Comparison of ENCODE assay signal across 14 cellular contexts in the genomic region with DNA sequence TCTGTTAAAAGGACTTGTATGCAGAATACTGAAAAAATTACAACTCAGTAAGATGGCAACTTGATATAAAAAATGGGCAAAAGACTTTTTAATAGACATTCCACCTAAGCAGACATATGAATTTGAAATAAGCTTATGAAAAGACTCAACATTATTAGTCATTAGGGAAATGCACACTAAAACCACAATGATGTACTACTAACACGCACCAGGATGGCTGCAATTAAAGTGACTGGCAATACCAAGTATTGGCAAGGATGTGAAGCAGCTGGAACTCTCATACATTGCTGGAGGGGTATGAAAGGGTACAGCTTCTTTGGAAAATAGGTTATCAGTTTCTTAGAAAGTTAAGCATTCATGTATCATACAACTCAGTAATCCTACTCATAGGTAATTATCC. TPM values are rescaled to one million over a fixed set of nuclear protein-coding genes. Genes with fewer than 3 reads are reported as not detected.
A peak's percentile ranks its signal among the peaks of the same experiment; 100 is the strongest.
DNase-seq lines count a peak whose midpoint lies in the region; ATAC-seq and TF ChIP-seq lines count a peak whose summit lies in the region.
"Had no signal": no experiment of that assay in that cellular context is flagged by ENCODE, and none has a peak within 500 bp of the region (broad histone marks: within the 10 kb centered on the region; RNA-seq: fewer than 3 reads in every experiment).

No MANE protein-coding gene starts in this region.

- H3K9me3 ChIP-seq in IMR-90 (ENCODE audit: control insufficient read depth, insufficient read depth, low read length) (peaks cover 6% of the 10 kb centered on the region; the same call in 1 of the 2 replicates), skeletal muscle satellite cell (replicated peaks; ENCODE audit: low read length) (no peaks in the 10 kb centered on the region), heart left ventricle (peaks cover 0 to 18% (median 0%) of the 10 kb centered on the region in 12 donors)
- no peaks in the 10 kb centered on the region for H3K9me3 ChIP-seq in CD4-positive, alpha-beta memory T cell (ENCODE audit: control insufficient read depth in 1 of 2, low read length in 2 of 2)
- H3K9me3 ChIP-seq: prostate gland, thoracic aorta had no signal

- H3K4me1 ChIP-seq in IMR-90 (ENCODE audit: control insufficient read depth, insufficient read depth, low read length) (no peaks in the 10 kb centered on the region), skeletal muscle satellite cell (ENCODE audit: control insufficient read depth, insufficient read depth, low read length) (peaks cover 35% of the 10 kb centered on the region), heart left ventricle (peaks cover 0 to 12% (median 7%) of the 10 kb centered on the region in 12 donors)
- peaks cover 9% of the 10 kb centered on the region for H3K4me1 ChIP-seq in CD4-positive, alpha-beta memory T cell (ENCODE audit: insufficient read depth, low read length)

- H3K9me3 Mint-ChIP-seq in CD4-positive, alpha-beta memory T cell, result peaks cover 0 to 7% (median 2%) of the 10 kb centered on the region in 8 donors

- no peak overlapping the region for H4K8ac ChIP-seq in IMR-90 (ENCODE audit: low read depth in 2 of 2, low read length in 2 of 2)

- no peak overlapping the region for H4K91ac ChIP-seq in IMR-90 (ENCODE audit: insufficient read depth, low read depth, low read length)

- H3K27ac ChIP-seq in IMR-90 (ENCODE audit: insufficient read depth, low read length), result no peak overlapping the region
- no peak overlapping the region for H3K27ac ChIP-seq in heart left ventricle
- H3K27ac ChIP-seq in CD4-positive, alpha-beta memory T cell (ENCODE audit: low read depth, low read length), result no peak overlapping the region
- H3K27ac ChIP-seq: prostate gland, thoracic aorta had no signal

- no peak overlapping the region for H3K4me2 ChIP-seq in IMR-90 (ENCODE audit: low read depth, low read length)
- H3K4me2 ChIP-seq in skeletal muscle satellite cell (ENCODE audit: low read length), result peak overlapping the region; percentile 51

- H3K23ac ChIP-seq in IMR-90 (ENCODE audit: low read depth, low read length), result no peak overlapping the region

- in situ Hi-C loops in IMR-90 (cut with MboI; ENCODE audit: low sequenced_read_pairs), result no loop called here

- CTCF ChIA-PET in IMR-90 (lab: Yijun Ruan, JAX), result interaction anchor here (1.2 kb wide), 1 partner anchor 115 kb away, joined by 3 read pairs; no protein-coding TSS in a partner anchor
- CTCF ChIA-PET in CD4-positive, alpha-beta memory T cell (lab: Charles Lee; ENCODE audit: partially characterized antibody), result interaction anchor here (0.8 to 1.2 kb wide), 3 partner anchors 25 to 127 kb away, joined by 3 to 4 read pairs (median 3); no protein-coding TSS in a partner anchor

- H3K4me3 ChIP-seq in IMR-90 (ENCODE audit: insufficient read depth, low read depth, low read length), result no peak overlapping the region
- H3K4me3 ChIP-seq in cardiac fibroblast (replicated peaks in 1 of 2; ENCODE audit: low read depth in 2 of 2, low read length in 2 of 2), result no peak overlapping the region
- no peak overlapping the region for H3K4me3 ChIP-seq in skeletal muscle satellite cell (ENCODE audit: low read length)
- no peak overlapping the region for H3K4me3 ChIP-seq in heart left ventricle
- H3K4me3 ChIP-seq in CD4-positive, alpha-beta memory T cell (ENCODE audit: low read length in 2 of 2), result no peak overlapping the region
- H3K4me3 ChIP-seq: prostate gland, thoracic aorta had no signal

- H2AK9ac ChIP-seq in IMR-90 (replicated peaks; ENCODE audit: low read depth, low read length, poor library complexity), result no peak overlapping the region

- POLR2A ChIA-PET in IMR-90 (lab: Charles Lee; ENCODE audit: unreplicated experiment), result no interaction called here
- POLR2A ChIA-PET in CD4-positive, alpha-beta memory T cell (lab: Charles Lee; ENCODE audit: partially characterized antibody), result no interaction called here

- H2AFZ ChIP-seq in IMR-90 (replicated peaks; ENCODE audit: low read length, poor library complexity), result no peak overlapping the region

- no peaks in the 10 kb centered on the region for H4K20me1 ChIP-seq in IMR-90 (ENCODE audit: insufficient read depth, low read length)

- no peak overlapping the region for H3K14ac ChIP-seq in IMR-90 (replicated peaks; ENCODE audit: low read depth, low read length)

- TF ChIP-seq RAD21 in IMR-90 (IDR thresholded peaks at IDR 0.05; ENCODE audit: low read length), result no peak

- H3K4me1 Mint-ChIP-seq in CD4-positive, alpha-beta memory T cell, result peaks cover 8 to 14% (median 11%) of the 10 kb centered on the region in 4 donors

- ATAC-seq in IMR-90 (ENCODE audit: low read depth) (no peak), heart left ventricle (no peak)

- TF ChIP-seq CTCF in IMR-90 (conservative IDR thresholded peaks at IDR 0.05; ENCODE audit: low read depth, low read length), result no peak
- no peak for TF ChIP-seq CTCF in cardiac fibroblast (IDR thresholded peaks at IDR 0.05; ENCODE audit: low read depth, low read length)
- no peak for TF ChIP-seq CTCF in heart left ventricle (IDR thresholded peaks at IDR 0.05)

- H2AK5ac ChIP-seq in IMR-90 (ENCODE audit: low read depth, low read length), result no peak overlapping the region

- peaks cover 8 to 12% of the 10 kb centered on the region in 2 experiments for H3K79me1 ChIP-seq in IMR-90 (ENCODE audit: low read depth in 1 of 2, low read length in 2 of 2)

- H2BK5ac ChIP-seq in IMR-90 (ENCODE audit: low read depth, low read length, poor library complexity, severe bottlenecking), result no peak overlapping the region

- H2BK120ac ChIP-seq in IMR-90 (ENCODE audit: low read depth, low read length), result no peak overlapping the region

- H3K36me3 ChIP-seq in IMR-90 (ENCODE audit: control insufficient read depth, insufficient read depth, low read length), result 0 out of 2 replicates have a peak, but pooled peaks cover 1% of the 10 kb centered on the region
- H3K36me3 ChIP-seq in skeletal muscle satellite cell (ENCODE audit: insufficient read depth, low read length), result no peaks in the 10 kb centered on the region
- H3K36me3 ChIP-seq in heart left ventricle, result no peaks in the 10 kb centered on the region
- H3K36me3 ChIP-seq in CD4-positive, alpha-beta memory T cell (ENCODE audit: insufficient read depth, low read length), result no peaks in the 10 kb centered on the region
- H3K36me3 ChIP-seq: prostate gland, thoracic aorta had no signal

- WGBS in IMR-90 (ENCODE audit: extremely low coverage in 2 of 2, insufficient read length in 1 of 2), 2 experiments, result no CpG with 5 or more reads among the region's 1 CpG
- 75 to 92% (median 83%) methylated on average over 1 of the region's 1 CpG for WGBS in heart left ventricle, 4 donors

- intact Hi-C loops in IMR-90 (cut with micrococcal nuclease), result no loop called here
- intact Hi-C loops in heart left ventricle (cut with DNase I), result loop anchor here in 1 of 10 donors (10.0 kb wide), 1 partner anchor 91 kb away; no protein-coding TSS in a partner anchor
- intact Hi-C loops in CD4-positive, alpha-beta memory T cell (cut with micrococcal nuclease), result loop anchor here (5.0 to 10.0 kb wide), 2 partner anchors 61 to 448 kb away; partner anchors contain the start of genes THOC1 and TYMS

- H2BK20ac ChIP-seq in IMR-90 (ENCODE audit: low read depth, low read length), result no peak overlapping the region

- peaks cover 0 to 8% of the 10 kb centered on the region in 2 donors for H3K36me3 Mint-ChIP-seq in CD4-positive, alpha-beta memory T cell

- H3K4me3 Mint-ChIP-seq in CD4-positive, alpha-beta memory T cell, result no peak overlapping the region

- no peak overlapping the region for H3K18ac ChIP-seq in IMR-90 (ENCODE audit: low read depth, low read length)

- dilution Hi-C loops in IMR-90 (cut with HindIII; ENCODE audit: low sequenced_read_pairs, unreplicated experiment), result no loop called here

- no TSS peak for BruUV-seq in IMR-90 (replicated peaks; lab: Mats Ljungman, UMichigan)

- H3K4ac ChIP-seq in IMR-90 (ENCODE audit: low read depth, low read length), result no peak overlapping the region

- no peak overlapping the region for H3K56ac ChIP-seq in IMR-90 (ENCODE audit: extremely low read depth, insufficient read depth, low read length)

- H3K9me1 ChIP-seq in IMR-90 (ENCODE audit: insufficient read depth, low read length), result peaks cover 4% of the 10 kb centered on the region

- H3K27ac Mint-ChIP-seq in CD4-positive, alpha-beta memory T cell, result peak overlapping the region in 2 of 7 donors; percentile 2 to 38
- H3K27ac Mint-ChIP-seq: CD14-positive monocyte had no signal

- no peak overlapping the region for H4K5ac ChIP-seq in IMR-90 (ENCODE audit: low read depth, low read length)

- DNase-seq in activated CD8-positive, alpha-beta memory T cell treated with anti-CD3 and anti-CD28 coated beads, Interleukin-2, amount 50 U/mL, for 48 hours, result peak; percentile 49
- no peak for DNase-seq in activated CD8-positive, alpha-beta memory T cell treated with anti-CD3 and anti-CD28 coated beads for 24 hours
- DNase-seq in IMR-90 (peak; percentile 82), cardiac fibroblast (ENCODE audit: low read depth in 2 of 2) (peak; percentile 56 to 87), heart left ventricle (no peak), T-helper 9 cell (no peak)
- DNase-seq in CD4-positive, alpha-beta memory T cell, result no peak
- DNase-seq: activated gamma-delta T cell; effector CD4-positive, alpha-beta T cell; Karpas-422 had no signal

- H3K9ac ChIP-seq in IMR-90 (ENCODE audit: low read depth, low read length), result no peak overlapping the region
- peak overlapping the region; percentile 62 for H3K9ac ChIP-seq in skeletal muscle satellite cell (ENCODE audit: low read depth, low read length)

- TF ChIP-seq POLR2A in IMR-90 (IDR thresholded peaks at IDR 0.05; ENCODE audit: low read depth, low read length) (no peak), heart left ventricle (IDR thresholded peaks at IDR 0.05) (no peak)

- H3K27me3 Mint-ChIP-seq in CD4-positive, alpha-beta memory T cell, result no peaks in the 10 kb centered on the region

- no peak overlapping the region for H2BK15ac ChIP-seq in IMR-90 (ENCODE audit: low read depth, low read length)

- H3K27me3 ChIP-seq in IMR-90 (ENCODE audit: control insufficient read depth, insufficient read depth, low read length), result no peaks in the 10 kb centered on the region
- H3K27me3 ChIP-seq in skeletal muscle satellite cell (ENCODE audit: control insufficient read depth, insufficient read depth, low read length), result no peaks in the 10 kb centered on the region
- H3K27me3 ChIP-seq in heart left ventricle, result no peaks in the 10 kb centered on the region
- no peaks in the 10 kb centered on the region for H3K27me3 ChIP-seq in CD4-positive, alpha-beta memory T cell (ENCODE audit: insufficient read depth, low read length)

RNA-seq across cellular contexts. Expression of gene ENOSF1, which starts 3.2 kb away (rescaled TPM):
- total RNA-seq in IMR-90 (2012; rRNA removed) (10.0 and 12.2 TPM in 2 replicates), heart left ventricle (10 to 100 TPM; 14.1 to 38.7 (median 22.2) TPM)
- polyA plus RNA-seq in IMR-90 (2012; rRNA removed) (10.6 and 12.6 TPM in 2 replicates), heart left ventricle (10 to 100 TPM in 1 of 2 donors, 1 to 10 TPM in 1; 9.9 to 28.8 TPM)
- polyA plus RNA-seq in IMR-90 (2012; cell fraction: cytosol; rRNA removed), result 6.0 and 7.4 TPM in 2 replicates
- 75.1 and 113 TPM in 2 replicates for polyA plus RNA-seq in IMR-90 (2012; cell fraction: nucleus; rRNA removed; ENCODE audit: low replicate concordance)
- 29.3 and 46.6 TPM in 2 replicates for total RNA-seq in skeletal muscle satellite cell (2012; rRNA removed)
- total RNA-seq in CD4-positive, alpha-beta memory T cell, result 100 to 1,000 TPM; 107 to 133 TPM
- polyA plus RNA-seq in CD4-positive, alpha-beta memory T cell, result 10 to 100 TPM; 11.6 to 13.9 TPM

RNA-seq across cellular contexts. Expression of gene TYMS, which starts 58.2 kb away (rescaled TPM):
- total RNA-seq in IMR-90 (2012; rRNA removed), result 26.7 and 28.3 TPM in 2 replicates
- 92.2 and 96.9 TPM in 2 replicates for polyA plus RNA-seq in IMR-90 (2012; rRNA removed)
- 43.9 and 50.3 TPM in 2 replicates for polyA plus RNA-seq in IMR-90 (2012; cell fraction: cytosol; rRNA removed)
- polyA plus RNA-seq in IMR-90 (2012; cell fraction: nucleus; rRNA removed; ENCODE audit: low replicate concordance), result 21.3 and 23.1 TPM in 2 replicates
- 14.7 and 20.1 TPM in 2 replicates for total RNA-seq in skeletal muscle satellite cell (2012; rRNA removed)
- 10 to 100 TPM in 1 of 9 donors, 1 to 10 TPM in 7, not detected in 1; 1.4 to 32.3 (median 2.7) TPM for total RNA-seq in heart left ventricle
- under 1 TPM; 0.34 to 1.00 TPM for polyA plus RNA-seq in heart left ventricle
- not detected for total RNA-seq in CD4-positive, alpha-beta memory T cell
- polyA plus RNA-seq in CD4-positive, alpha-beta memory T cell, result under 1 TPM in 1 of 2 donors, not detected in 1; 0.33 TPM
- polyA plus RNA-seq: CD14-positive monocyte had no signal

Comparison
In these comparisons a context has a peak if more than half of its experiments do, and no peak if none do; other contexts are left out.
1. DNase-seq: peak in activated CD8-positive, alpha-beta memory T cell treated with anti-CD3 and anti-CD28 coated beads, Interleukin-2, amount 50 U/mL, for 48 hours (single experiment), IMR-90 (single experiment) and cardiac fibroblast (2 of 2); none in activated CD8-positive, alpha-beta memory T cell treated with anti-CD3 and anti-CD28 coated beads for 24 hours (single experiment), heart left ventricle (0 of 5), T-helper 9 cell (single experiment) and CD4-positive, alpha-beta memory T cell (0 of 5).